Comparison of ENCODE assay signal across 8 cellular contexts in genomic region chr1:25997759-25998074, GRCh38. TPM values are rescaled to one million over a fixed set of nuclear protein-coding genes. Genes with fewer than 3 reads are reported as not detected.
DNase-seq lines count a peak whose midpoint lies in the region; ATAC-seq and TF ChIP-seq lines count a peak whose summit lies in the region.

Gene PAFAH2, minus strand, starts transcription at chr1:25998063. Its CDS starts 7,247 bp downstream, at chr1:25990816.

- POLR2A ChIA-PET in Caco-2 (lab: Charles Lee), result interaction anchor here (0.5 to 1.5 kb wide), 11 partner anchors 27 to 496 kb away, joined by 3 to 15 read pairs (median 5); partner anchors contain the start of genes DHDDS, MTFR1L and PAQR7

- no peak for DNase-seq in Caco-2
- DNase-seq in adipocyte (ENCODE audit: low read depth), result no peak
- DNase-seq in stomach, result no peak
- DNase-seq in HCEC 1CT, result no peak
- no peak for DNase-seq in DMS153 treated with DMSO at 0.1 percent for 48 hours (lab: John Stamatoyannopoulos, UW; ENCODE audit: unreplicated experiment)
- no peak for DNase-seq in stimulated activated CD4-positive, alpha-beta T cell treated with anti-CD3 and anti-CD28 coated beads, Interleukin-2, amount 100 ng/mL, for 24 hours

- TF ChIP-seq EP300 in stomach (IDR thresholded peaks at IDR 0.05), result no peak

- intact Hi-C loops in Caco-2 (cut with micrococcal nuclease; ENCODE audit: unreplicated experiment) (loop anchor here (1.0 to 10.0 kb wide), 5 partner anchors 53 to 175 kb away; no protein-coding TSS in a partner anchor), stomach (cut with DNase I; ENCODE audit: low total_unique reads) (loop anchor here (5.0 kb wide), 1 partner anchor 100 kb away; no protein-coding TSS in a partner anchor)

- TF ChIP-seq POLR2A in stomach (IDR thresholded peaks at IDR 0.05), result no peak

- H3K4me3 Mint-ChIP-seq in Caco-2 (ENCODE audit: unreplicated experiment), result peak within 1 kb of the TSS; percentile 90

- TF ChIP-seq CTCF in Caco-2 (IDR thresholded peaks at IDR 0.05; ENCODE audit: insufficient read depth in 1 of 2, low read depth in 1 of 2, low read length in 1 of 2, severe bottlenecking in 1 of 2, unreplicated experiment in 1 of 2), result no peak
- TF ChIP-seq CTCF in stomach (IDR thresholded peaks at IDR 0.05), result no peak

- BruUV-seq in Caco-2 (replicated peaks; lab: Mats Ljungman, UMichigan), result no TSS peak

- CTCF ChIA-PET in Caco-2 (lab: Charles Lee), result interaction anchor here (0.6 to 4.4 kb wide), 18 partner anchors 10 to 236 kb away, joined by 3 to 69 read pairs (median 4); partner anchors contain the start of genes CEP85, MTFR1L, PAQR7 and STMN1

- H3K27me3 ChIP-seq in Caco-2 (replicated peaks; ENCODE audit: control insufficient read depth, insufficient read depth, low read length) (no peaks in the 10 kb centered on the region), adipocyte (replicated peaks; ENCODE audit: control insufficient read depth, insufficient read depth, low read length) (no peaks in the 10 kb centered on the region), iPS-20b (ENCODE audit: insufficient read depth, low read length) (no peaks in the 10 kb centered on the region), stomach (no peaks in the 10 kb centered on the region)

- 0 to 1% (median 0%) methylated on average over 13 to 15 of the region's 15 CpGs for WGBS in stomach, 5 donors

- H3K4me3 ChIP-seq in Caco-2 (ENCODE audit: low read depth, low read length), result peak within 1 kb of the TSS; percentile 57
- H3K4me3 ChIP-seq in adipocyte (ENCODE audit: low read length), result peak within 1 kb of the TSS; percentile 82
- H3K4me3 ChIP-seq in iPS-20b (ENCODE audit: low read length), result peak within 1 kb of the TSS; percentile 82
- peak within 1 kb of the TSS; percentile 70 to 78 (median 71) for H3K4me3 ChIP-seq in stomach

- H3K9me3 ChIP-seq in Caco-2, result no peaks in the 10 kb centered on the region
- H3K9me3 ChIP-seq in adipocyte (ENCODE audit: control insufficient read depth, low read length), result no peaks in the 10 kb centered on the region
- no peaks in the 10 kb centered on the region for H3K9me3 ChIP-seq in iPS-20b (ENCODE audit: insufficient read depth, low read depth, low read length)
- no peaks in the 10 kb centered on the region for H3K9me3 ChIP-seq in stomach

- peak within 1 kb of the TSS; percentile 92 for H3K27ac Mint-ChIP-seq in Caco-2 (ENCODE audit: unreplicated experiment)

- peaks cover 17% of the 10 kb centered on the region for H3K4me1 ChIP-seq in Caco-2
- H3K4me1 ChIP-seq in adipocyte (ENCODE audit: control insufficient read depth, insufficient read depth, low read length), result peaks cover 18% of the 10 kb centered on the region
- peaks cover 17% of the 10 kb centered on the region; the same call in 1 of the 2 replicates for H3K4me1 ChIP-seq in iPS-20b (ENCODE audit: insufficient read depth, low read length)
- peaks cover 10 to 30% (median 22%) of the 10 kb centered on the region in 4 donors for H3K4me1 ChIP-seq in stomach

- no peaks in the 10 kb centered on the region for H3K9me3 Mint-ChIP-seq in Caco-2 (ENCODE audit: unreplicated experiment)

- peaks cover 16% of the 10 kb centered on the region for H3K36me3 Mint-ChIP-seq in Caco-2 (ENCODE audit: insufficient read depth, unreplicated experiment)

- H3K9ac ChIP-seq in adipocyte (ENCODE audit: low read length), result peak within 1 kb of the TSS; percentile 86
- peak within 1 kb of the TSS; percentile 83 for H3K9ac ChIP-seq in iPS-20b (ENCODE audit: low read depth, low read length)

- H3K27ac ChIP-seq in iPS-20b (ENCODE audit: low read length), result peak within 1 kb of the TSS; percentile 27
- peak within 1 kb of the TSS; percentile 82 to 95 (median 89) for H3K27ac ChIP-seq in stomach

- ATAC-seq in HG03045 (IDR thresholded peaks at IDR 0.05; ENCODE audit: unreplicated experiment), result peak; percentile 23

- no peaks in the 10 kb centered on the region for H3K36me3 ChIP-seq in Caco-2 (ENCODE audit: control insufficient read depth, insufficient read depth, low read length)
- H3K36me3 ChIP-seq in adipocyte (ENCODE audit: control insufficient read depth, insufficient read depth, low read length, severe bottlenecking), result no peaks in the 10 kb centered on the region
- no peaks in the 10 kb centered on the region for H3K36me3 ChIP-seq in iPS-20b (ENCODE audit: insufficient read depth, low read depth, low read length)
- H3K36me3 ChIP-seq in stomach, result no peaks in the 10 kb centered on the region

- peaks cover 17% of the 10 kb centered on the region for H3K4me1 Mint-ChIP-seq in Caco-2 (ENCODE audit: low read depth, unreplicated experiment)

- no peaks in the 10 kb centered on the region for H3K27me3 Mint-ChIP-seq in Caco-2 (ENCODE audit: insufficient read depth, unreplicated experiment)

RNA-seq across cellular contexts. Expression of gene PAFAH2, which starts in this region (rescaled TPM):
- total RNA-seq in Caco-2 (2022) (8.0 and 11.1 TPM in 2 replicates), stomach (10 to 100 TPM in 3 of 5 donors, 1 to 10 TPM in 1, under 1 TPM in 1; 0.58 to 25.5 (median 14.9) TPM)
- 10 to 100 TPM in 2 of 3 donors, 1 to 10 TPM in 1; 6.5 to 13.3 (median 12.8) TPM for polyA plus RNA-seq in stomach
